9 cellular contexts compared by ENCODE assay signal in the genomic region with DNA sequence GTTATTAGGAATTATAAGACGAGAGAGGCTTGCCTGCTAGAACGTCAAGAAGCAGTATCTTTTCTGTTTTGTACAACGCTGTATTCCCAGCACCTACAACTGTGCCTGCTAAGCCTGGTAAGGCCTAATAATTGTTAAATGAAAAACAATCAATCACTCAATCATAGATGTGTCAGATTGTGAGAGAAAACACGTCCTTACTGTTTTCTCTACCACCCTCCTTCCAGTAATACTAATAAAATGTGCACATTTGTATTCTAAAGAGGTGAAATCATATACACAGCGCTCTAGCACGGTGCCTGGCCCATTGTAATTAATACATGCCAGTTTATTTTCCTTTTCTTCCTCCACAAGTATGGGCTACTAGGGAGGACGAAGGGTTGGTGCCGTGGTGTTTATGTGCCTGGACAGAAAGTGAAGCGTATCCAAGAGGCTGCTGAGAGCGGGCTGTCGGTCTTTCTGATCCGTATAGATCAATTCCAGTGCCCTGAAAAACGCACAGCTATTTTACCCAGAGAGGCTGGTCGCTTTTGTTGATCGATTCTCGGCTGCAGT. TPM values are rescaled to one million over a fixed set of nuclear protein-coding genes. Genes with fewer than 3 reads are reported as not detected.
DNase-seq lines count a peak whose midpoint lies in the region; ATAC-seq and TF ChIP-seq lines count a peak whose summit lies in the region.
"Had no signal": no experiment of that assay in that cellular context is flagged by ENCODE, and none has a peak within 500 bp of the region (broad histone marks: within the 10 kb centered on the region; RNA-seq: fewer than 3 reads in every experiment).

No MANE protein-coding gene starts in this region.

- H3K27me3 Mint-ChIP-seq in Caco-2 (ENCODE audit: insufficient read depth, unreplicated experiment), result peaks cover 6% of the 10 kb centered on the region

- intact Hi-C loops in Caco-2 (cut with micrococcal nuclease; ENCODE audit: unreplicated experiment) (loop anchor here (10.0 kb wide), 2 partner anchors 208 to 238 kb away; no protein-coding TSS in a partner anchor), esophagus muscularis mucosa (cut with DNase I) (loop anchor here (10.0 kb wide), 1 partner anchor 1098 kb away; no protein-coding TSS in a partner anchor), prostate gland (cut with DNase I) (loop anchor here (10.0 kb wide), 1 partner anchor 188 kb away; no protein-coding TSS in a partner anchor)

- no peaks in the 10 kb centered on the region for H3K36me3 Mint-ChIP-seq in Caco-2 (ENCODE audit: insufficient read depth, unreplicated experiment)

- H3K9me3 ChIP-seq in Caco-2 (no peaks in the 10 kb centered on the region), NT2/D1 (ENCODE audit: insufficient read depth, low read length) (no peaks in the 10 kb centered on the region), esophagus muscularis mucosa (no peaks in the 10 kb centered on the region), prostate gland (no peaks in the 10 kb centered on the region)

- no peak for ATAC-seq in GM19023 (IDR thresholded peaks at IDR 0.05; ENCODE audit: unreplicated experiment)
- ATAC-seq in GM18517 (IDR thresholded peaks at IDR 0.05; ENCODE audit: unreplicated experiment), result no peak
- ATAC-seq: HCT116 had no signal

- H3K4me1 Mint-ChIP-seq in Caco-2 (ENCODE audit: low read depth, unreplicated experiment), result peaks cover 4% of the 10 kb centered on the region

- H3K9ac ChIP-seq in NT2/D1 (ENCODE audit: insufficient read length, low read depth), result peak overlapping the region; percentile 74

- H3K36me3 ChIP-seq in Caco-2 (ENCODE audit: control insufficient read depth, insufficient read depth, low read length) (no peaks in the 10 kb centered on the region), NT2/D1 (ENCODE audit: insufficient read depth, insufficient read length, low read length) (no peaks in the 10 kb centered on the region), esophagus muscularis mucosa (no peaks in the 10 kb centered on the region), prostate gland (no peaks in the 10 kb centered on the region)

- H3K27ac ChIP-seq in esophagus muscularis mucosa (replicated peaks in 1 of 4), result peak overlapping the region; percentile 93 to 94 (median 93)
- peak overlapping the region; percentile 93 to 94 for H3K27ac ChIP-seq in prostate gland

- CTCF ChIA-PET in Caco-2 (lab: Charles Lee), result no interaction called here

- no peak for TF ChIP-seq CTCF in Caco-2 (IDR thresholded peaks at IDR 0.05; ENCODE audit: insufficient read depth in 1 of 2, low read depth in 1 of 2, low read length in 1 of 2, severe bottlenecking in 1 of 2, unreplicated experiment in 1 of 2)
- TF ChIP-seq CTCF in esophagus muscularis mucosa (IDR thresholded peaks at IDR 0.05), result no peak
- TF ChIP-seq CTCF in prostate gland (IDR thresholded peaks at IDR 0.05), result no peak

- POLR2A ChIA-PET in Caco-2 (lab: Charles Lee), result no interaction called here

- TF ChIP-seq POLR2A in esophagus muscularis mucosa (IDR thresholded peaks at IDR 0.05; ENCODE audit: low read depth), result no peak
- no peak for TF ChIP-seq POLR2A in prostate gland (IDR thresholded peaks at IDR 0.05)

- H3K4me1 ChIP-seq in Caco-2 (peaks cover 13% of the 10 kb centered on the region), NT2/D1 (ENCODE audit: insufficient read depth, insufficient read length) (peaks cover 5% of the 10 kb centered on the region), esophagus muscularis mucosa (peaks cover 19 to 34% (median 33%) of the 10 kb centered on the region in 4 donors), prostate gland (replicated peaks) (no peaks in the 10 kb centered on the region)

- no TSS peak for BruUV-seq in Caco-2 (replicated peaks; lab: Mats Ljungman, UMichigan)

- TF ChIP-seq EP300 in esophagus muscularis mucosa (IDR thresholded peaks at IDR 0.05), result no peak

- DNase-seq in Caco-2, result no peak
- DNase-seq in NT2/D1 (ENCODE audit: low read depth, low spot score), result no peak
- DNase-seq in esophagus muscularis mucosa (ENCODE audit: extremely low spot score), result no peak
- DNase-seq in prostate gland (ENCODE audit: low spot score), result no peak
- DNase-seq in NCI-H446 treated with DMSO at 0.1 percent for 48 hours (lab: John Stamatoyannopoulos, UW), result no peak
- no peak for DNase-seq in activated gamma-delta T cell treated with Interleukin-2 at 50 U/mL for 16 hours

- no peaks in the 10 kb centered on the region for H3K9me3 Mint-ChIP-seq in Caco-2 (ENCODE audit: unreplicated experiment)

- no peak overlapping the region for H3K27ac Mint-ChIP-seq in Caco-2 (ENCODE audit: unreplicated experiment)

- no peaks in the 10 kb centered on the region for H3K27me3 ChIP-seq in Caco-2 (replicated peaks; ENCODE audit: control insufficient read depth, insufficient read depth, low read length)
- peaks cover 46% of the 10 kb centered on the region for H3K27me3 ChIP-seq in NT2/D1 (ENCODE audit: insufficient read depth, insufficient read length)
- no peaks in the 10 kb centered on the region for H3K27me3 ChIP-seq in esophagus muscularis mucosa
- no peaks in the 10 kb centered on the region for H3K27me3 ChIP-seq in prostate gland (replicated peaks; ENCODE audit: insufficient read depth)

- H3K4me3 ChIP-seq in Caco-2 (ENCODE audit: low read depth, low read length) (no peak overlapping the region), NT2/D1 (ENCODE audit: insufficient read length, low read depth) (peak overlapping the region; percentile 51), esophagus muscularis mucosa (peak overlapping the region; percentile 67 to 88 (median 88)), prostate gland (peak overlapping the region; percentile 75 to 86)

- peak overlapping the region; percentile 83 for H3K4me3 Mint-ChIP-seq in Caco-2 (ENCODE audit: unreplicated experiment)

- WGBS in esophagus muscularis mucosa, result 22% methylated on average over 13 of the region's 16 CpGs
- WGBS in prostate gland, result 11% methylated on average over 16 of the region's 16 CpGs

RNA-seq across cellular contexts. Expression of a gene that starts 1.5 kb away (rescaled TPM):
- total RNA-seq in Caco-2 (2022) (37.1 and 41.9 TPM in 2 replicates), esophagus muscularis mucosa (10 to 100 TPM; 18.5 to 44.9 (median 34.2) TPM), prostate gland (10 to 100 TPM; 25.0 to 55.2 TPM)
